Comparison of ENCODE assay signal across 1 cellular context in genomic region chr12:126191037-126191891, GRCh38.
TF ChIP-seq lines count a peak whose summit lies in the region.

No MANE protein-coding gene starts in this region.

TF ChIP-seq in IMR-90, 13 proteins besides CTCF, POLR2A, EP300 and RAD21 (continued from another document):
- TF ChIP-seq, protein P1, sequence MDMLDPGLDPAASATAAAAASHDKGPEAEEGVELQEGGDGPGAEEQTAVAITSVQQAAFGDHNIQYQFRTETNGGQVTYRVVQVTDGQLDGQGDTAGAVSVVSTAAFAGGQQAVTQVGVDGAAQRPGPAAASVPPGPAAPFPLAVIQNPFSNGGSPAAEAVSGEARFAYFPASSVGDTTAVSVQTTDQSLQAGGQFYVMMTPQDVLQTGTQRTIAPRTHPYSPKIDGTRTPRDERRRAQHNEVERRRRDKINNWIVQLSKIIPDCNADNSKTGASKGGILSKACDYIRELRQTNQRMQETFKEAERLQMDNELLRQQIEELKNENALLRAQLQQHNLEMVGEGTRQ (IDR thresholded peaks at IDR 0.05; ENCODE audit: low read depth, low read length) = no peak
- no peak for TF ChIP-seq MXI1 (IDR thresholded peaks at IDR 0.05; ENCODE audit: borderline replicate concordance, low read depth, low read length)
